8 cellular contexts compared by ENCODE assay signal in genomic region chr15:89971592-89971997, GRCh38. TPM values are rescaled to one million over a fixed set of nuclear protein-coding genes. Genes with fewer than 3 reads are reported as not detected.
A peak's percentile ranks its signal among the peaks of the same experiment; 100 is the strongest.
DNase-seq lines count a peak whose midpoint lies in the region; ATAC-seq, FAIRE-seq and TF ChIP-seq lines count a peak whose summit lies in the region.

No MANE protein-coding gene starts in this region.

- no peaks in the 10 kb centered on the region for H3K36me3 ChIP-seq in mammary epithelial cell (ENCODE audit: insufficient read depth, low read length)

- no peak overlapping the region for H3K9ac ChIP-seq in mammary epithelial cell (ENCODE audit: insufficient read depth, low read length)

- ATAC-seq in GM19468 (IDR thresholded peaks at IDR 0.05; ENCODE audit: extremely low read depth, unreplicated experiment) (peak; percentile 81), T-helper 17 cell (peak; percentile 99)

- H4K20me1 ChIP-seq in mammary epithelial cell (ENCODE audit: insufficient read depth, low read length), result no peaks in the 10 kb centered on the region

- H3K4me2 ChIP-seq in mammary epithelial cell (ENCODE audit: insufficient read depth, low read depth, low read length), result no peak overlapping the region

- H3K27me3 Mint-ChIP-seq in T-helper 17 cell, result no peaks in the 10 kb centered on the region

- no peaks in the 10 kb centered on the region for H3K4me1 ChIP-seq in mammary epithelial cell (ENCODE audit: insufficient read depth, low read length)

- H3K27me3 ChIP-seq in mammary epithelial cell (ENCODE audit: insufficient read depth, low read length), result no peaks in the 10 kb centered on the region

- peak; percentile 60 for TF ChIP-seq CTCF in mammary epithelial cell (conservative IDR thresholded peaks at IDR 0.05 in 1 of 2, IDR thresholded peaks at IDR 0.05 in 1 of 2; ENCODE audit: extremely low read depth in 1 of 2, insufficient read depth in 1 of 2, low read depth in 1 of 2, low read length in 2 of 2)

- no peak overlapping the region for H2AFZ ChIP-seq in mammary epithelial cell (ENCODE audit: low read depth, low read length)

- no peak overlapping the region for H3K4me3 ChIP-seq in mammary epithelial cell (replicated peaks in 1 of 3; ENCODE audit: insufficient read depth in 1 of 3, low read depth in 2 of 3, low read length in 3 of 3)

- no peak for FAIRE-seq in HTR-8/SVneo (lab: Jason Lieb, UNC)

- H3K36me3 Mint-ChIP-seq in T-helper 17 cell (ENCODE audit: low read depth), result no peaks in the 10 kb centered on the region

- dilution Hi-C loops in mammary epithelial cell (cut with HindIII; ENCODE audit: low sequenced_read_pairs), result no loop called here

- no peak overlapping the region for H3K4me3 Mint-ChIP-seq in T-helper 17 cell

- peak; percentile 2 for DNase-seq in DMS153 treated with DMSO at 0.1 percent for 48 hours (lab: John Stamatoyannopoulos, UW; ENCODE audit: unreplicated experiment)
- DNase-seq in HTR-8/SVneo (ENCODE audit: insufficient read length, low spot score), result peak; percentile 59
- peak in 2 of 3 donors; percentile 11 to 41 for DNase-seq in T-helper 17 cell
- DNase-seq in mammary epithelial cell, result peak; percentile 39
- peak; percentile 9 for DNase-seq in kidney glomerular epithelial cell (lab: John Stamatoyannopoulos, UW)
- DNase-seq in stimulated activated CD4-positive, alpha-beta T cell treated with anti-CD3 and anti-CD28 coated beads, Interleukin-4, amount 100 ng/mL, for 4 hours, result peak; percentile 23 to 27
- no peak for DNase-seq in OCI-M2 (lab: John Stamatoyannopoulos, UW; ENCODE audit: unreplicated experiment)

- H3K79me2 ChIP-seq in mammary epithelial cell (ENCODE audit: insufficient read depth, low read length), result no peaks in the 10 kb centered on the region

- 69% methylated on average over 4 of the region's 4 CpGs for WGBS in mammary epithelial cell (ENCODE audit: low coverage, missing lambda C conversion rate)

- BruUV-seq in mammary epithelial cell (replicated peaks; lab: Mats Ljungman, UMichigan), result no TSS peak

- in situ Hi-C loops in mammary epithelial cell (cut with MboI; ENCODE audit: low sequenced_read_pairs in 2 of 2), result no loop called here

- H3K9me3 ChIP-seq in T-helper 17 cell (ENCODE audit: control insufficient read depth, low read length, poor library complexity, severe bottlenecking) (no peaks in the 10 kb centered on the region), mammary epithelial cell (replicated peaks; ENCODE audit: insufficient read depth, low read length) (no peaks in the 10 kb centered on the region)

- CTCF ChIA-PET in mammary epithelial cell (lab: Charles Lee; ENCODE audit: low non-redundant PET), result no interaction called here

- peaks cover 4% of the 10 kb centered on the region for H3K4me1 Mint-ChIP-seq in T-helper 17 cell

- peak overlapping the region; percentile 19 for H3K27ac Mint-ChIP-seq in T-helper 17 cell

- intact Hi-C loops in mammary epithelial cell (cut with micrococcal nuclease), result loop anchor here (1.0 kb wide), 1 partner anchor 73 kb away; no protein-coding TSS in a partner anchor

- no peak overlapping the region for H3K27ac ChIP-seq in mammary epithelial cell (ENCODE audit: insufficient read depth, low read depth, low read length)

RNA-seq across cellular contexts. Expression of gene ZNF710, which starts 29.5 kb away (rescaled TPM):
- total RNA-seq in T-helper 17 cell (10 to 100 TPM; 11.7 to 14.4 TPM), mammary epithelial cell (10 to 100 TPM in 1 of 2 donors, 1 to 10 TPM in 1; 9.7 to 18.3 TPM)
- 2.8 TPM for polyA plus RNA-seq in mammary epithelial cell
- 16.2 TPM for polyA minus RNA-seq in mammary epithelial cell

RNA-seq across cellular contexts. Expression of gene ARPIN, which starts 58.8 kb away (rescaled TPM):
- total RNA-seq in T-helper 17 cell (under 1 TPM in 1 of 2 donors, not detected in 1; 0.13 TPM), mammary epithelial cell (10 to 100 TPM; 14.3 to 15.9 TPM)
- polyA plus RNA-seq in mammary epithelial cell, result 10.8 TPM
- 11.0 TPM for polyA minus RNA-seq in mammary epithelial cell

Comparison
In these comparisons a context has a peak if more than half of its experiments do, and no peak if none do; other contexts are left out.
1. RNA of gene ARPIN, which starts 58.8 kb away (total RNA-seq): 14.3 to 15.9 TPM in mammary epithelial cell; 0.13 TPM in T-helper 17 cell; every median in the first group is over 10 times any median in the second.